In genomic region chr20:43293068-43293786, GRCh38 we compare ENCODE assay signal across 21 cellular contexts.
"Had no signal": no experiment of that assay in that cellular context is flagged by ENCODE, and none has a peak within 500 bp of the region (broad histone marks: within the 10 kb centered on the region; RNA-seq: fewer than 3 reads in every experiment).

No MANE protein-coding gene starts in this region.

- FAIRE-seq: kidney, TTC549 had no signal

- H3K9me3 Mint-ChIP-seq: natural killer cell had no signal

- H3K4me1 ChIP-seq: adrenal gland, ascending aorta, colonic mucosa, heart right ventricle, lower lobe of right lung, psoas muscle, right atrium auricular region had no signal

- DNase-seq: activated CD4-positive, alpha-beta T cell treated with anti-CD3 and anti-CD28 coated beads for 1 hour; activated CD4-positive, alpha-beta T cell treated with anti-CD3 and anti-CD28 coated beads, Interleukin-2, amount 50 U/mL, for 1 hour; activated CD8-positive, alpha-beta T cell treated with anti-CD3 and anti-CD28 coated beads, Interleukin-2, amount 10 ng/mL, durations not matched to agents 7 days and 5 days; activated T-cell treated with anti-CD3 and anti-CD28 coated beads, Interleukin-2, amount 50 U/mL, for 1 hour; adrenal gland; colonic mucosa; dorsolateral prefrontal cortex; heart right ventricle; kidney; lower lobe of right lung; natural killer cell; ovary; psoas muscle; stimulated activated CD4-positive, alpha-beta T cell treated with anti-CD3 and anti-CD28 coated beads, Interleukin-4, amount 100 ng/mL, for 4 hours; stimulated activated naive CD8-positive, alpha-beta T cell treated with anti-CD3 and anti-CD28 coated beads, Interleukin-15, Interleukin-2, amounts not matched to agents 100 U/mL and 50 U/mL, for 24 hours had no signal

- H3K4me3 Mint-ChIP-seq: activated CD8-positive, alpha-beta T cell treated with anti-CD3 and anti-CD28 coated beads, Interleukin-2, amount 10 ng/mL, durations not matched to agents 7 days and 5 days; activated naive CD8-positive, alpha-beta T cell; natural killer cell had no signal

- H3K4me3 ChIP-seq: adrenal gland, ascending aorta, colonic mucosa, dorsolateral prefrontal cortex, heart right ventricle, lower lobe of right lung, ovary, psoas muscle, right atrium auricular region had no signal

- ATAC-seq: activated CD8-positive, alpha-beta T cell treated with anti-CD3 and anti-CD28 coated beads, Interleukin-2, amount 10 ng/mL, durations not matched to agents 7 days and 5 days; heart right ventricle; psoas muscle; stimulated activated naive CD8-positive, alpha-beta T cell treated with anti-CD3 and anti-CD28 coated beads, Interleukin-15, Interleukin-2, amounts not matched to agents 100 U/mL and 50 U/mL, for 24 hours had no signal

- H3K27ac Mint-ChIP-seq: activated CD8-positive, alpha-beta T cell treated with anti-CD3 and anti-CD28 coated beads, Interleukin-2, amount 10 ng/mL, durations not matched to agents 7 days and 5 days; activated naive CD8-positive, alpha-beta T cell; natural killer cell had no signal

- H3K27ac ChIP-seq: adrenal gland, ascending aorta, colonic mucosa, dorsolateral prefrontal cortex, epithelial cell of prostate, heart right ventricle, lower lobe of right lung, neutrophil, ovary, psoas muscle, right atrium auricular region had no signal

- H3K36me3 Mint-ChIP-seq: activated naive CD8-positive, alpha-beta T cell; natural killer cell had no signal

- H3K9me3 ChIP-seq: adrenal gland, ascending aorta, colonic mucosa, neutrophil, ovary, psoas muscle had no signal

- H3K36me3 ChIP-seq: adrenal gland, ascending aorta, colonic mucosa, heart right ventricle, lower lobe of right lung, neutrophil, ovary, right atrium auricular region had no signal

- H3K27me3 ChIP-seq: adrenal gland, ascending aorta, colonic mucosa, neutrophil, ovary, right atrium auricular region had no signal

- H3K4me1 Mint-ChIP-seq: natural killer cell had no signal
